1 cellular context compared by ENCODE assay signal in the genomic region with DNA sequence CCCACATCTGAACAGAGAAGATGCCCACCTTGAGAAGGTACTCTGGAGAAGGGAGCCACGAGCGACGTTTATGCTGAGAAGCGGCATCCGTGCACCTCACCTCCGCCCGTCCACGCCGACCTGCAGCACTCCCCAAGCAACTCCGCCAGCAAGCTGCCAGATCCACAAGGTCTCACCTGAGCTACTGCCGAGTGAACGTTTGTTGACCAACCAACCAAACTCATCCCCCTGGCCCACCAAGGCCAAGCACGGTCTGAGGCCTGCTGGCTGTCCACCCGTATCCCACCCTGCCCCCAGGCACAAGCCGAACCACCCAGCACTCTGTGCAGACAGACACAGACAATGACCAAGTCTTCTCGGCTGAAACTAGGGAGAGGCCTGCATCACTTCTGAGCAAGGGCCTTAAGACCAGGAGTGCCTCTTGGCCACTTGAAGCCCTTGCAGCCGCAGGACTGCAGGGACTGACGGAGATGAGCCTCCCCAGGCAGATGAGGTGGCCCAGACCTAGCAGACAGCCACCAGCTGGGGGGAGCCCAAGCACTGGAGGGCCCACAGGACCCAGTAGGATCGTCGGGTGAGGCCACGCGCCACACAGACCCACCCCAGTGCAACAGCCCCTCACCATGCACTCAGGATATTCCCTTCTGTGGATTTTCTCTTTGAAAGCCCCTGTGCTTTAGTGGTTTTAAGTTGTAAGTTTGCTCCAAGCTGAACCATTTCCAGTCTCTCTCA.
TF ChIP-seq lines count a peak whose summit lies in the region.

No MANE protein-coding gene starts in this region.

TF ChIP-seq in WTC11, 78 proteins besides CTCF, POLR2A, EP300 and RAD21 (continued from another document):
- TF ChIP-seq, protein P1, sequence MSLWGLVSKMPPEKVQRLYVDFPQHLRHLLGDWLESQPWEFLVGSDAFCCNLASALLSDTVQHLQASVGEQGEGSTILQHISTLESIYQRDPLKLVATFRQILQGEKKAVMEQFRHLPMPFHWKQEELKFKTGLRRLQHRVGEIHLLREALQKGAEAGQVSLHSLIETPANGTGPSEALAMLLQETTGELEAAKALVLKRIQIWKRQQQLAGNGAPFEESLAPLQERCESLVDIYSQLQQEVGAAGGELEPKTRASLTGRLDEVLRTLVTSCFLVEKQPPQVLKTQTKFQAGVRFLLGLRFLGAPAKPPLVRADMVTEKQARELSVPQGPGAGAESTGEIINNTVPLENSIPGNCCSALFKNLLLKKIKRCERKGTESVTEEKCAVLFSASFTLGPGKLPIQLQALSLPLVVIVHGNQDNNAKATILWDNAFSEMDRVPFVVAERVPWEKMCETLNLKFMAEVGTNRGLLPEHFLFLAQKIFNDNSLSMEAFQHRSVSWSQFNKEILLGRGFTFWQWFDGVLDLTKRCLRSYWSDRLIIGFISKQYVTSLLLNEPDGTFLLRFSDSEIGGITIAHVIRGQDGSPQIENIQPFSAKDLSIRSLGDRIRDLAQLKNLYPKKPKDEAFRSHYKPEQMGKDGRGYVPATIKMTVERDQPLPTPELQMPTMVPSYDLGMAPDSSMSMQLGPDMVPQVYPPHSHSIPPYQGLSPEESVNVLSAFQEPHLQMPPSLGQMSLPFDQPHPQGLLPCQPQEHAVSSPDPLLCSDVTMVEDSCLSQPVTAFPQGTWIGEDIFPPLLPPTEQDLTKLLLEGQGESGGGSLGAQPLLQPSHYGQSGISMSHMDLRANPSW (CRISPR knock-in tag; conservative IDR thresholded peaks at IDR 0.05; ENCODE audit: low read depth) = no peak
- TF ChIP-seq CREB1 (CRISPR knock-in tag; IDR thresholded peaks at IDR 0.05) (no peak), ESRRA (CRISPR knock-in tag; IDR thresholded peaks at IDR 0.05; ENCODE audit: borderline replicate concordance) (no peak), ZNF232 (CRISPR knock-in tag; IDR thresholded peaks at IDR 0.05) (no peak), SOX15 (CRISPR knock-in tag; IDR thresholded peaks at IDR 0.05) (no peak)
- TF ChIP-seq, protein P2, sequence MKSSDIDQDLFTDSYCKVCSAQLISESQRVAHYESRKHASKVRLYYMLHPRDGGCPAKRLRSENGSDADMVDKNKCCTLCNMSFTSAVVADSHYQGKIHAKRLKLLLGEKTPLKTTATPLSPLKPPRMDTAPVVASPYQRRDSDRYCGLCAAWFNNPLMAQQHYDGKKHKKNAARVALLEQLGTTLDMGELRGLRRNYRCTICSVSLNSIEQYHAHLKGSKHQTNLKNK (CRISPR knock-in tag; IDR thresholded peaks at IDR 0.05) = no peak
- TF ChIP-seq, protein P3, sequence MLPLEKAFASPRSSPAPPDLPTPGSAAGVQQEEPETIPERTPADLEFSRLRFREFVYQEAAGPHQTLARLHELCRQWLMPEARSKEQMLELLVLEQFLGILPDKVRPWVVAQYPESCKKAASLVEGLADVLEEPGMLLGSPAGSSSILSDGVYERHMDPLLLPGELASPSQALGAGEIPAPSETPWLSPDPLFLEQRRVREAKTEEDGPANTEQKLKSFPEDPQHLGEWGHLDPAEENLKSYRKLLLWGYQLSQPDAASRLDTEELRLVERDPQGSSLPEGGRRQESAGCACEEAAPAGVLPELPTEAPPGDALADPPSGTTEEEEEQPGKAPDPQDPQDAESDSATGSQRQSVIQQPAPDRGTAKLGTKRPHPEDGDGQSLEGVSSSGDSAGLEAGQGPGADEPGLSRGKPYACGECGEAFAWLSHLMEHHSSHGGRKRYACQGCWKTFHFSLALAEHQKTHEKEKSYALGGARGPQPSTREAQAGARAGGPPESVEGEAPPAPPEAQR (CRISPR knock-in tag; IDR thresholded peaks at IDR 0.05) = no peak
- TF ChIP-seq, protein P4, sequence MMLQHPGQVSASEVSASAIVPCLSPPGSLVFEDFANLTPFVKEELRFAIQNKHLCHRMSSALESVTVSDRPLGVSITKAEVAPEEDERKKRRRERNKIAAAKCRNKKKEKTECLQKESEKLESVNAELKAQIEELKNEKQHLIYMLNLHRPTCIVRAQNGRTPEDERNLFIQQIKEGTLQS (CRISPR knock-in tag; conservative IDR thresholded peaks at IDR 0.05) = no peak
- TF ChIP-seq, protein P5, sequence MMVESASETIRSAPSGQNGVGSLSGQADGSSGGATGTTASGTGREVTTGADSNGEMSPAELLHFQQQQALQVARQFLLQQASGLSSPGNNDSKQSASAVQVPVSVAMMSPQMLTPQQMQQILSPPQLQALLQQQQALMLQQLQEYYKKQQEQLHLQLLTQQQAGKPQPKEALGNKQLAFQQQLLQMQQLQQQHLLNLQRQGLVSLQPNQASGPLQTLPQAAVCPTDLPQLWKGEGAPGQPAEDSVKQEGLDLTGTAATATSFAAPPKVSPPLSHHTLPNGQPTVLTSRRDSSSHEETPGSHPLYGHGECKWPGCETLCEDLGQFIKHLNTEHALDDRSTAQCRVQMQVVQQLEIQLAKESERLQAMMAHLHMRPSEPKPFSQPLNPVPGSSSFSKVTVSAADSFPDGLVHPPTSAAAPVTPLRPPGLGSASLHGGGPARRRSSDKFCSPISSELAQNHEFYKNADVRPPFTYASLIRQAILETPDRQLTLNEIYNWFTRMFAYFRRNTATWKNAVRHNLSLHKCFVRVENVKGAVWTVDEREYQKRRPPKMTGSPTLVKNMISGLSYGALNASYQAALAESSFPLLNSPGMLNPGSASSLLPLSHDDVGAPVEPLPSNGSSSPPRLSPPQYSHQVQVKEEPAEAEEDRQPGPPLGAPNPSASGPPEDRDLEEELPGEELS (CRISPR knock-in tag; IDR thresholded peaks at IDR 0.05) = no peak
